Comparison of ENCODE assay signal across 22 cellular contexts in genomic region chrX:33149580-33149979, GRCh38.
"Had no signal": no experiment of that assay in that cellular context is flagged by ENCODE, and none has a peak within 500 bp of the region (broad histone marks: within the 10 kb centered on the region; RNA-seq: fewer than 3 reads in every experiment).

No MANE protein-coding gene starts in this region.

- H3K4me3 ChIP-seq: K562, MG63, PC-9, Peyer's patch, SJCRH30 had no signal

- H3K27me3 ChIP-seq: MG63, Peyer's patch, SJCRH30 had no signal

- H3K4me1 ChIP-seq: Peyer's patch, SJCRH30 had no signal

- H3K27ac ChIP-seq: HL-60, PC-9, Peyer's patch, SJCRH30 had no signal

- H3K4me2 ChIP-seq: PC-9 had no signal

- H2AFZ ChIP-seq: PC-9 had no signal

- DNase-seq: MG63, NCI-H1092, NCI-H1105 treated with DMSO at 0.1 percent for 48 hours, NCI-H1417 treated with DMSO at 0.1 percent for 48 hours, NCI-H146, NCI-H1694 treated with DMSO at 0.1 percent for 48 hours, NCI-H1930, NCI-H2081, NCI-H2171, NCI-H226, NCI-H446, NCI-H510A, NCI-H524 treated with DMSO at 0.1 percent for 48 hours, NCI-H69, NCI-H774, PC-9, Peyer's patch, SHP77 treated with DMSO at 0.1 percent for 48 hours, SJCRH30 had no signal

- FAIRE-seq: HTR-8/SVneo, K562 had no signal

- H3K36me3 ChIP-seq: MG63, Peyer's patch, SJCRH30 had no signal

- H3K9me3 ChIP-seq: MG63, Peyer's patch, SJCRH30 had no signal
